Comparison of ENCODE assay signal across 17 cellular contexts in genomic region chrX:3244203-3244743, GRCh38.
DNase-seq lines count a peak whose midpoint lies in the region; ATAC-seq, FAIRE-seq and TF ChIP-seq lines count a peak whose summit lies in the region.
"Had no signal": no experiment of that assay in that cellular context is flagged by ENCODE, and none has a peak within 500 bp of the region (broad histone marks: within the 10 kb centered on the region; RNA-seq: fewer than 3 reads in every experiment).

No MANE protein-coding gene starts in this region.

- no peak for TF ChIP-seq POLR2A in spleen (IDR thresholded peaks at IDR 0.05)

- H3K4me1 Mint-ChIP-seq in stimulated activated naive CD8-positive, alpha-beta T cell treated with anti-CD3 and anti-CD28 coated beads, Interleukin-15, amount 100 ng/mL, for 72 hours, result no peaks in the 10 kb centered on the region
- H3K4me1 Mint-ChIP-seq: endodermal cell, neural progenitor cell had no signal

- intact Hi-C loops in pancreas (cut with DNase I) (no loop called here), spleen (cut with DNase I; ENCODE audit: low total_unique reads) (no loop called here)

- H3K27me3 Mint-ChIP-seq in stimulated activated naive CD8-positive, alpha-beta T cell treated with anti-CD3 and anti-CD28 coated beads, Interleukin-15, amount 100 ng/mL, for 72 hours, result peaks cover 8% of the 10 kb centered on the region

- H3K4me1 ChIP-seq in pancreas (no peaks in the 10 kb centered on the region), spleen (no peaks in the 10 kb centered on the region), BE2C (no peaks in the 10 kb centered on the region)
- H3K4me1 ChIP-seq: lower lobe of right lung, neural progenitor cell had no signal

- H3K27me3 ChIP-seq in pancreas, result no peaks in the 10 kb centered on the region
- H3K27me3 ChIP-seq in spleen (replicated peaks in 1 of 7), result no peaks in the 10 kb centered on the region
- no peaks in the 10 kb centered on the region for H3K27me3 ChIP-seq in BE2C
- H3K27me3 ChIP-seq: neural progenitor cell had no signal

- no peaks in the 10 kb centered on the region for H3K9me3 ChIP-seq in pancreas
- no peaks in the 10 kb centered on the region for H3K9me3 ChIP-seq in spleen
- H3K9me3 ChIP-seq in BE2C, result no peaks in the 10 kb centered on the region
- H3K9me3 ChIP-seq: lower lobe of right lung had no signal

- 45 to 56% methylated on average over 7 of the region's 7 CpGs for WGBS in pancreas, 2 donors
- 78 to 90% (median 85%) methylated on average over 7 of the region's 7 CpGs for WGBS in spleen, 5 donors

- ATAC-seq in pancreas, result peak in 3 of 4 donors; percentile 26 to 29 (median 26)
- ATAC-seq in stimulated activated naive CD8-positive, alpha-beta T cell treated with anti-CD3 and anti-CD28 coated beads, Interleukin-15, amount 100 ng/mL, for 72 hours, result no peak
- ATAC-seq: lower lobe of right lung had no signal

- FAIRE-seq in TTC549 (lab: Jason Lieb, UNC) (peak; percentile 48), pancreas (lab: Jason Lieb, UNC) (no peak)
- FAIRE-seq: small intestine had no signal

- peaks cover 0 to 5% of the 10 kb centered on the region in 2 donors for H3K9me3 Mint-ChIP-seq in stimulated activated naive CD8-positive, alpha-beta T cell treated with anti-CD3 and anti-CD28 coated beads, Interleukin-15, amount 100 ng/mL, for 72 hours
- H3K9me3 Mint-ChIP-seq: endodermal cell had no signal

- DNase-seq in GM04504 (ENCODE audit: low read depth) (peak; percentile 65), fibroblast of mammary gland (ENCODE audit: low read depth) (peak; percentile 85), pancreas (no peak), spleen (no peak), NOMO-1 (lab: John Stamatoyannopoulos, UW; ENCODE audit: unreplicated experiment in 2 of 2) (no peak), BE2C (no peak)
- DNase-seq in stimulated activated naive CD8-positive, alpha-beta T cell treated with anti-CD3 and anti-CD28 coated beads, Interleukin-15, amount 100 ng/mL, for 72 hours, result no peak
- DNase-seq: activated CD4-positive, alpha-beta T cell treated with anti-CD3 and anti-CD28 coated beads, Interleukin-2, amount 50 U/mL, for 1 hour; anterior cingulate cortex; endodermal cell; hypothalamus; lower lobe of right lung; NCI-H1436 treated with DMSO at 0.1 percent for 48 hours; PC-9 had no signal

- TF ChIP-seq CTCF in fibroblast of mammary gland (conservative IDR thresholded peaks at IDR 0.05; ENCODE audit: control insufficient read depth, insufficient read depth, low read depth, low read length), result no peak
- no peak for TF ChIP-seq CTCF in pancreas (IDR thresholded peaks at IDR 0.05)
- no peak for TF ChIP-seq CTCF in spleen (IDR thresholded peaks at IDR 0.05 in 8 of 11, conservative IDR thresholded peaks at IDR 0.05 in 3 of 11)
- TF ChIP-seq CTCF in BE2C (IDR thresholded peaks at IDR 0.05; ENCODE audit: low read depth, low read length), result no peak

- H3K36me3 ChIP-seq in pancreas, result no peaks in the 10 kb centered on the region
- no peaks in the 10 kb centered on the region for H3K36me3 ChIP-seq in spleen
- H3K36me3 ChIP-seq in BE2C, result no peaks in the 10 kb centered on the region
- H3K36me3 ChIP-seq: lower lobe of right lung, neural progenitor cell had no signal

- no peak overlapping the region for H3K27ac Mint-ChIP-seq in stimulated activated naive CD8-positive, alpha-beta T cell treated with anti-CD3 and anti-CD28 coated beads, Interleukin-15, amount 100 ng/mL, for 72 hours
- H3K27ac Mint-ChIP-seq: endodermal cell, neural progenitor cell had no signal

- no peak overlapping the region for H3K27ac ChIP-seq in pancreas
- H3K27ac ChIP-seq in spleen, result no peak overlapping the region
- H3K27ac ChIP-seq: lower lobe of right lung, neural progenitor cell, PC-9 had no signal

- H3K4me3 ChIP-seq in fibroblast of mammary gland (ENCODE audit: control insufficient read depth, low read depth, low read length) (no peak overlapping the region), pancreas (no peak overlapping the region), spleen (no peak overlapping the region), BE2C (ENCODE audit: low read depth, low read length) (no peak overlapping the region)
- H3K4me3 ChIP-seq: lower lobe of right lung, neural progenitor cell, PC-9 had no signal

- H3K4me3 Mint-ChIP-seq in stimulated activated naive CD8-positive, alpha-beta T cell treated with anti-CD3 and anti-CD28 coated beads, Interleukin-15, amount 100 ng/mL, for 72 hours, result no peak overlapping the region
- H3K4me3 Mint-ChIP-seq: endodermal cell, neural progenitor cell had no signal

Comparison
In these comparisons a context has a peak if more than half of its experiments do, and no peak if none do; other contexts are left out.
1. DNase-seq: peak in GM04504 (single experiment) and fibroblast of mammary gland (single experiment); none in pancreas (0 of 6), stimulated activated naive CD8-positive, alpha-beta T cell treated with anti-CD3 and anti-CD28 coated beads, Interleukin-15, amount 100 ng/mL, for 72 hours (0 of 2), spleen (single experiment), NOMO-1 (0 of 2) and BE2C (single experiment).